ENCODE assay signal across 15 cellular contexts in genomic region chr6:2739335-2739734, GRCh38. TPM values are rescaled to one million over a fixed set of nuclear protein-coding genes. Genes with fewer than 3 reads are reported as not detected.
DNase-seq lines count a peak whose midpoint lies in the region; ATAC-seq and TF ChIP-seq lines count a peak whose summit lies in the region.
"Had no signal": no experiment of that assay in that cellular context is flagged by ENCODE, and none has a peak within 500 bp of the region (broad histone marks: within the 10 kb centered on the region; RNA-seq: fewer than 3 reads in every experiment).

No MANE protein-coding gene starts in this region.

- no peak overlapping the region for H3K4me3 ChIP-seq in AG04450 (ENCODE audit: low read depth, low read length)
- no peak overlapping the region for H3K4me3 ChIP-seq in SJSA1
- no peak overlapping the region for H3K4me3 ChIP-seq in foreskin fibroblast (ENCODE audit: low read depth in 1 of 2, low read length in 2 of 2)
- H3K4me3 ChIP-seq: body of pancreas, esophagus muscularis mucosa, left lung had no signal

- H3K27me3 ChIP-seq in AG04450 (ENCODE audit: control insufficient read depth, insufficient read depth, low read length) = no peaks in the 10 kb centered on the region
- H3K27me3 ChIP-seq in SJSA1 (replicated peaks) = no peaks in the 10 kb centered on the region
- H3K27me3 ChIP-seq: body of pancreas, esophagus muscularis mucosa, left lung had no signal

- intact Hi-C loops in left cardiac atrium (cut with DNase I) = no loop called here

- POLR2A ChIA-PET in AG04450 (lab: Yijun Ruan, JAX) = no interaction called here

- H3K27ac ChIP-seq in AG04450 (ENCODE audit: low read depth, low read length) (no peak overlapping the region), SJSA1 (peak overlapping the region; percentile 44)
- H3K27ac ChIP-seq: body of pancreas, esophagus muscularis mucosa, left lung had no signal

- TF ChIP-seq CTCF in AG04450 (IDR thresholded peaks at IDR 0.05; ENCODE audit: low read depth, low read length) (no peak), foreskin fibroblast (IDR thresholded peaks at IDR 0.05; ENCODE audit: low read depth, low read length) (no peak)

- no peaks in the 10 kb centered on the region for H3K9me3 ChIP-seq in AG04450 (ENCODE audit: control insufficient read depth, insufficient read depth, low read length)
- H3K9me3 ChIP-seq in SJSA1 (replicated peaks) = no peaks in the 10 kb centered on the region
- H3K9me3 ChIP-seq: body of pancreas, esophagus muscularis mucosa, left lung had no signal

- H3K4me1 ChIP-seq in SJSA1 (replicated peaks) = peaks cover 18% of the 10 kb centered on the region
- H3K4me1 ChIP-seq: left lung had no signal

- CTCF ChIA-PET in AG04450 (lab: Charles Lee) = interaction anchor here (0.9 to 5.0 kb wide), 8 partner anchors 12 to 213 kb away, joined by 3 to 131 read pairs (median 12); partner anchors contain the start of gene MYLK4

- H3K36me3 ChIP-seq in SJSA1 = no peaks in the 10 kb centered on the region
- H3K36me3 ChIP-seq: esophagus muscularis mucosa, left lung had no signal

- ATAC-seq in HG02840 (IDR thresholded peaks at IDR 0.05; ENCODE audit: low FRiP score, unreplicated experiment) = no peak
- ATAC-seq in HG03139 (IDR thresholded peaks at IDR 0.05; ENCODE audit: unreplicated experiment) = no peak
- no peak for ATAC-seq in left cardiac atrium
- ATAC-seq: body of pancreas, left lung had no signal

- DNase-seq in AG04450 (ENCODE audit: low read depth, low spot score) (peak; percentile 38), EH (ENCODE audit: low read depth) (peak; percentile 68), SJSA1 (ENCODE audit: low read depth in 1 of 2, low spot score in 2 of 2) (peak; percentile 41 to 72), foreskin fibroblast (peak; percentile 32 to 74), germinal center (ENCODE audit: low spot score) (no peak), left cardiac atrium (no peak)
- DNase-seq: activated CD4-positive, alpha-beta T cell treated with anti-CD3 and anti-CD28 coated beads, Interleukin-2, amount 50 U/mL, for 4 hours; body of pancreas; left lung; NCI-H446; occipital lobe; stimulated activated CD4-positive, alpha-beta T cell treated with anti-CD3 and anti-CD28 coated beads, Interleukin-4, amount 100 ng/mL, for 4 hours had no signal

RNA-seq across cellular contexts. Expression of gene MYLK4, which starts 11.4 kb away (rescaled TPM):
- 0.21 and 0.22 TPM in 2 replicates for polyA plus RNA-seq in AG04450 (2011; rRNA removed)
- polyA minus RNA-seq in AG04450 (2011; rRNA and poly(A)+ RNA removed) = 0.13 and 0.14 TPM in 2 replicates
- total RNA-seq in SJSA1 (2014; rRNA removed; shearing (Covaris generic)) = 0.26 TPM in 1 of 2 replicates, not detected in the other
- 1 to 10 TPM; 1.6 to 2.6 TPM for total RNA-seq in left cardiac atrium

RNA-seq across cellular contexts. Expression of gene WRNIP1, which starts 25.9 kb away (rescaled TPM):
- polyA plus RNA-seq in AG04450 (2011; rRNA removed) = 28.0 and 35.2 TPM in 2 replicates
- polyA minus RNA-seq in AG04450 (2011; rRNA and poly(A)+ RNA removed) = 24.0 and 33.9 TPM in 2 replicates
- total RNA-seq in SJSA1 (2014; rRNA removed; shearing (Covaris generic)) = 122 and 130 TPM in 2 replicates
- 10 to 100 TPM; 34.8 to 36.9 TPM for total RNA-seq in left cardiac atrium

Comparison
In these comparisons a context has a peak if more than half of its experiments do, and no peak if none do; other contexts are left out.
1. DNase-seq: peak in AG04450 (single experiment), EH (single experiment), SJSA1 (2 of 2) and foreskin fibroblast (2 of 2); none in germinal center (single experiment) and left cardiac atrium (single experiment).